1 cellular context compared by ENCODE assay signal in genomic region chr2:176653856-176654443, GRCh38.
TF ChIP-seq lines count a peak whose summit lies in the region.

No MANE protein-coding gene starts in this region.

TF ChIP-seq in SK-N-SH, 30 proteins besides CTCF, POLR2A, EP300 and RAD21 (continued from another document):
- TF ChIP-seq TAF1 (IDR thresholded peaks at IDR 0.05; ENCODE audit: borderline replicate concordance, low read depth, low read length), result no peak
- TF ChIP-seq YY1 (IDR thresholded peaks at IDR 0.05; ENCODE audit: low read depth), result no peak
- TF ChIP-seq EZH2phosphoT487 (IDR thresholded peaks at IDR 0.05; ENCODE audit: borderline replicate concordance, low read depth), result no peak
- TF ChIP-seq FOSL2 (IDR thresholded peaks at IDR 0.05; ENCODE audit: borderline replicate concordance, low read depth), result no peak
- no peak for TF ChIP-seq ELF1 (IDR thresholded peaks at IDR 0.05)
- TF ChIP-seq FOXJ3 (CRISPR knock-in tag; IDR thresholded peaks at IDR 0.05), result no peak
- TF ChIP-seq TCF12 (IDR thresholded peaks at IDR 0.05), result no peak
- peak; percentile 89 for TF ChIP-seq CHD2 (IDR thresholded peaks at IDR 0.05; ENCODE audit: low read length, partially characterized antibody)
- TF ChIP-seq RFX5 (IDR thresholded peaks at IDR 0.05; ENCODE audit: low read length), result 0 out of 2 replicates have a peak, but pooled peaks have one; percentile 9
- TF ChIP-seq, protein P1, sequence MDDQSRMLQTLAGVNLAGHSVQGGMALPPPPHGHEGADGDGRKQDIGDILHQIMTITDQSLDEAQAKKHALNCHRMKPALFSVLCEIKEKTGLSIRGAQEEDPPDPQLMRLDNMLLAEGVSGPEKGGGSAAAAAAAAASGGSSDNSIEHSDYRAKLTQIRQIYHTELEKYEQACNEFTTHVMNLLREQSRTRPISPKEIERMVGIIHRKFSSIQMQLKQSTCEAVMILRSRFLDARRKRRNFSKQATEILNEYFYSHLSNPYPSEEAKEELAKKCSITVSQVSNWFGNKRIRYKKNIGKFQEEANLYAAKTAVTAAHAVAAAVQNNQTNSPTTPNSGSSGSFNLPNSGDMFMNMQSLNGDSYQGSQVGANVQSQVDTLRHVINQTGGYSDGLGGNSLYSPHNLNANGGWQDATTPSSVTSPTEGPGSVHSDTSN (IDR thresholded peaks at IDR 0.05), result no peak
- no peak for TF ChIP-seq MXI1 (IDR thresholded peaks at IDR 0.05; ENCODE audit: low read depth, low read length)
- TF ChIP-seq RCOR1 (IDR thresholded peaks at IDR 0.05; ENCODE audit: low read length), result peak; percentile 66
- TF ChIP-seq, protein P2, sequence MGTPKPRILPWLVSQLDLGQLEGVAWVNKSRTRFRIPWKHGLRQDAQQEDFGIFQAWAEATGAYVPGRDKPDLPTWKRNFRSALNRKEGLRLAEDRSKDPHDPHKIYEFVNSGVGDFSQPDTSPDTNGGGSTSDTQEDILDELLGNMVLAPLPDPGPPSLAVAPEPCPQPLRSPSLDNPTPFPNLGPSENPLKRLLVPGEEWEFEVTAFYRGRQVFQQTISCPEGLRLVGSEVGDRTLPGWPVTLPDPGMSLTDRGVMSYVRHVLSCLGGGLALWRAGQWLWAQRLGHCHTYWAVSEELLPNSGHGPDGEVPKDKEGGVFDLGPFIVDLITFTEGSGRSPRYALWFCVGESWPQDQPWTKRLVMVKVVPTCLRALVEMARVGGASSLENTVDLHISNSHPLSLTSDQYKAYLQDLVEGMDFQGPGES (IDR thresholded peaks at IDR 0.05; ENCODE audit: low read depth, low read length), result no peak
- TF ChIP-seq GATA2 (CRISPR knock-in tag; IDR thresholded peaks at IDR 0.05), result peak; percentile 37; the same call in 1 of the 2 replicates
- no peak for TF ChIP-seq REST (IDR thresholded peaks at IDR 0.05; ENCODE audit: low read depth, low read length)
- no peak for TF ChIP-seq MAX (IDR thresholded peaks at IDR 0.05; ENCODE audit: low read depth)
TF ChIP-seq in SK-N-SH: peak in this region for 7.
